ENCODE assay signal across 8 cellular contexts in the genomic region with DNA sequence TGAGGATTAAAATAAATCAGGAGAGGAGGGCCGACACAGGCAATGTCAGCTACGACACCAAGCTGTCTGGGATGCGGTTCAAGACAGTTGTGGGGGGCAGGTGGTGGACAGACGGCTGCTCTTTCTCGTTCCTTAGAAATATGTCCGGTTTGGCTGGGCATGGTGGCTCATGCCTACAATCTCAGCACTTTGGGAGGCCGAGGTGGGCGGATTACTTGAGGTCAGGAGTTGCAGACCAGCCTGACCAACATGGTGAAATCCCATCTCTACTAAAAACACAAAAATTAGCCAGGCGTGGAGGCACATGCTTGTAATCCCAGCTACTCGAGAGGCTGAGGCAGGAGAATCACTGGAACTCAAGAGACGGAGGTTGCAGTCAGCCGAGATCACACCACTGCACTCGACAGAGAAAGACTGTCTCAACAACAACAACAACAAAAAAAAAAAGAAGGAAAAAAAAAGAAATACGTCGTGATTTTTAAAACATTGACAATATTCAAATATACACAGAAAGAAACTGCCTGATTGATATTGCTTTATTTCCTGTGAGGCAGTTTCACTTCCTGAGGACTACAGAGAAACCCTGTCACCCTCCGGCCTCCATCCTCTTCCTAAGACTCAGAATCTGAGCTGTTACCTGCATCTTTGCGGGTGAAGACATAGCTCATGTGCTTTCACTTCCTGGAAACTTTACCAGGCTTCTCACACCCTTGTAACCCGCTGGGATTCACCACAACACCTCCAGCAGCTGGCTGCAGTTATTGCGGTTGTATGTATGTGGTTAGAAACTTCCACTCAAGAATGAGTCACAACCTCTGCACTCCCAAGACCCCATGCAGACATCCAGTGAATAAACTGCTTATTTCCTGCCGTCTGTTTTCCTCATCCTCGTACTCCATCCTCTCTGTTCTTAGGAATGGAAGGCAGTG.
DNase-seq lines count a peak whose midpoint lies in the region; ATAC-seq, FAIRE-seq and TF ChIP-seq lines count a peak whose summit lies in the region.

No MANE protein-coding gene starts in this region.

- H4K8ac ChIP-seq in neuronal stem cell (ENCODE audit: low read depth, low read length), result no peak overlapping the region

- no peak overlapping the region for H2BK12ac ChIP-seq in neuronal stem cell (ENCODE audit: low read length)

- H3K4me1 ChIP-seq in astrocyte (ENCODE audit: insufficient read depth, low read length), result peaks cover 5% of the 10 kb centered on the region
- no peaks in the 10 kb centered on the region for H3K4me1 ChIP-seq in neuronal stem cell (ENCODE audit: control insufficient read depth in 2 of 2, insufficient read depth in 1 of 2, low read depth in 1 of 2, low read length in 2 of 2)
- H3K4me1 ChIP-seq in prostate gland (replicated peaks), result no peaks in the 10 kb centered on the region

- FAIRE-seq in astrocyte (lab: Jason Lieb, UNC), result peak; percentile 100

- H4K20me1 ChIP-seq in astrocyte (ENCODE audit: insufficient read depth, low read length), result peaks cover 54% of the 10 kb centered on the region

- H3K27ac ChIP-seq in astrocyte (ENCODE audit: low read depth, low read length) (no peak overlapping the region), neuronal stem cell (replicated peaks; ENCODE audit: low read length) (no peak overlapping the region), prostate gland (no peak overlapping the region)

- no CpG with 5 or more reads among the region's 21 CpGs for WGBS in neuronal stem cell (ENCODE audit: extremely low coverage in 2 of 2, insufficient read length in 2 of 2, insufficient replicate concordance in 1 of 2), 2 donors
- WGBS in prostate gland, result 89% methylated on average over 19 of the region's 21 CpGs

- no peaks in the 10 kb centered on the region for H3K79me1 ChIP-seq in neuronal stem cell (ENCODE audit: low read depth, low read length)

- H3K27me3 Mint-ChIP-seq in astrocyte (ENCODE audit: low read depth, unreplicated experiment), result no peaks in the 10 kb centered on the region
- H3K27me3 Mint-ChIP-seq in natural killer cell treated with Interleukin-12 subunit alpha and Interleukin-12 subunit beta and Interleukin-15 and Interleukin-18, amount 100 ng/mL, for 72 hours, result no peaks in the 10 kb centered on the region

- no peak overlapping the region for H3K4ac ChIP-seq in neuronal stem cell (ENCODE audit: low read length)

- no peaks in the 10 kb centered on the region for H3K9me3 Mint-ChIP-seq in astrocyte (ENCODE audit: unreplicated experiment)
- no peaks in the 10 kb centered on the region for H3K9me3 Mint-ChIP-seq in natural killer cell treated with Interleukin-12 subunit alpha and Interleukin-12 subunit beta and Interleukin-15 and Interleukin-18, amount 100 ng/mL, for 72 hours

- no peak overlapping the region for H3K14ac ChIP-seq in neuronal stem cell (ENCODE audit: low read length)

- peak overlapping the region; percentile 84 for H3K27ac Mint-ChIP-seq in astrocyte (ENCODE audit: unreplicated experiment)
- H3K27ac Mint-ChIP-seq in natural killer cell treated with Interleukin-12 subunit alpha and Interleukin-12 subunit beta and Interleukin-15 and Interleukin-18, amount 100 ng/mL, for 72 hours, result peak overlapping the region; percentile 81 to 93

- H3K36me3 ChIP-seq in astrocyte (ENCODE audit: insufficient read depth, low read length) (no peaks in the 10 kb centered on the region), neuronal stem cell (replicated peaks in 1 of 2; ENCODE audit: control insufficient read depth in 2 of 2, insufficient read depth in 2 of 2, low read length in 2 of 2) (peaks cover 0 to 12% of the 10 kb centered on the region in 2 donors), prostate gland (no peaks in the 10 kb centered on the region)

- H3K36me3 Mint-ChIP-seq in astrocyte (ENCODE audit: low read depth, unreplicated experiment), result no peaks in the 10 kb centered on the region
- no peaks in the 10 kb centered on the region for H3K36me3 Mint-ChIP-seq in natural killer cell treated with Interleukin-12 subunit alpha and Interleukin-12 subunit beta and Interleukin-15 and Interleukin-18, amount 100 ng/mL, for 72 hours

- no peak overlapping the region for H2AFZ ChIP-seq in astrocyte (ENCODE audit: low read depth, low read length)
- H2AFZ ChIP-seq in neuronal stem cell (ENCODE audit: low read length), result no peak overlapping the region

- no peaks in the 10 kb centered on the region for H3K9me3 ChIP-seq in astrocyte (ENCODE audit: insufficient read depth, low read depth, low read length)
- no peaks in the 10 kb centered on the region for H3K9me3 ChIP-seq in neuronal stem cell (replicated peaks in 1 of 2; ENCODE audit: control insufficient read depth in 2 of 2, insufficient read depth in 1 of 2, low read depth in 1 of 2, low read length in 2 of 2)
- no peaks in the 10 kb centered on the region for H3K9me3 ChIP-seq in prostate gland

- no peak overlapping the region for H3K9ac ChIP-seq in astrocyte (ENCODE audit: low read length)
- H3K9ac ChIP-seq in neuronal stem cell (ENCODE audit: low read depth, low read length, poor library complexity), result no peak overlapping the region

- H4K91ac ChIP-seq in neuronal stem cell (ENCODE audit: low read depth, low read length, poor library complexity), result no peak overlapping the region

- no peak for TF ChIP-seq CTCF in astrocyte (IDR thresholded peaks at IDR 0.05; ENCODE audit: insufficient read depth, low read depth, low read length)
- TF ChIP-seq CTCF in prostate gland (IDR thresholded peaks at IDR 0.05), result no peak

- no peak overlapping the region for H2BK120ac ChIP-seq in neuronal stem cell (ENCODE audit: low read depth, low read length)

- H2BK15ac ChIP-seq in neuronal stem cell (ENCODE audit: low read length), result no peak overlapping the region

- H2AK5ac ChIP-seq in neuronal stem cell (ENCODE audit: low read depth, low read length), result no peak overlapping the region

- no peaks in the 10 kb centered on the region for H3K27me3 ChIP-seq in astrocyte (ENCODE audit: insufficient read depth, low read length)
- H3K27me3 ChIP-seq in neuronal stem cell (ENCODE audit: control insufficient read depth in 3 of 3, insufficient read depth in 3 of 3, low read depth in 1 of 3, low read length in 3 of 3), result no peaks in the 10 kb centered on the region
- no peaks in the 10 kb centered on the region for H3K27me3 ChIP-seq in prostate gland (replicated peaks; ENCODE audit: insufficient read depth)

- H3K4me2 ChIP-seq in astrocyte (ENCODE audit: low read length) (peak overlapping the region; percentile 72), neuronal stem cell (ENCODE audit: insufficient read depth, low read length, poor library complexity, severe bottlenecking) (no peak overlapping the region)

- intact Hi-C loops in prostate gland (cut with DNase I), result no loop called here

- peaks cover 18% of the 10 kb centered on the region for H3K4me1 Mint-ChIP-seq in astrocyte (ENCODE audit: low read depth, unreplicated experiment)
- H3K4me1 Mint-ChIP-seq in natural killer cell treated with Interleukin-12 subunit alpha and Interleukin-12 subunit beta and Interleukin-15 and Interleukin-18, amount 100 ng/mL, for 72 hours (ENCODE audit: low read depth in 2 of 2), result peaks cover 44 to 72% of the 10 kb centered on the region in 2 donors

- peaks cover 1% of the 10 kb centered on the region for H3K79me2 ChIP-seq in astrocyte (ENCODE audit: insufficient read depth, low read length)

- no peak overlapping the region for H2BK5ac ChIP-seq in neuronal stem cell (ENCODE audit: low read length)

- DNase-seq in AG20443 (ENCODE audit: low spot score), result peak; percentile 65
- peak; percentile 35 to 67 for DNase-seq in SW 1271 (lab: John Stamatoyannopoulos, UW)
- DNase-seq in astrocyte (ENCODE audit: low read depth), result peak; percentile 99
- peak; percentile 92 for DNase-seq in natural killer cell treated with Interleukin-12 subunit alpha and Interleukin-12 subunit beta and Interleukin-15 and Interleukin-18, amount 100 ng/mL, for 72 hours (ENCODE audit: low spot score)
- no peak for DNase-seq in neuronal stem cell (ENCODE audit: low spot score)
- DNase-seq in prostate gland (ENCODE audit: low spot score), result no peak

- no peak for TF ChIP-seq POLR2A in prostate gland (IDR thresholded peaks at IDR 0.05)

- no peak overlapping the region for H3K23ac ChIP-seq in neuronal stem cell (ENCODE audit: low read depth, low read length, poor library complexity)

- H3K18ac ChIP-seq in neuronal stem cell (ENCODE audit: low read length), result no peak overlapping the region

- ATAC-seq in GM19328 (IDR thresholded peaks at IDR 0.05; ENCODE audit: unreplicated experiment) (peak; percentile 88), HG03432 (IDR thresholded peaks at IDR 0.05; ENCODE audit: unreplicated experiment) (peak; percentile 91)
- ATAC-seq in natural killer cell treated with Interleukin-12 subunit alpha and Interleukin-12 subunit beta and Interleukin-15 and Interleukin-18, amount 100 ng/mL, for 72 hours, result peak; percentile 97 to 98

- peak overlapping the region; percentile 69 for H3K4me3 Mint-ChIP-seq in astrocyte (ENCODE audit: unreplicated experiment)
- peak overlapping the region; percentile 88 for H3K4me3 Mint-ChIP-seq in natural killer cell treated with Interleukin-12 subunit alpha and Interleukin-12 subunit beta and Interleukin-15 and Interleukin-18, amount 100 ng/mL, for 72 hours

- H3K4me3 ChIP-seq in astrocyte (ENCODE audit: insufficient read depth, low read depth, low read length) (no peak overlapping the region), neuronal stem cell (ENCODE audit: low read length in 2 of 2) (no peak overlapping the region), prostate gland (no peak overlapping the region)

Comparison
In these comparisons a context has a peak if more than half of its experiments do, and no peak if none do; other contexts are left out.
1. DNase-seq: peak in AG20443 (single experiment), SW 1271 (2 of 2), astrocyte (single experiment) and natural killer cell treated with Interleukin-12 subunit alpha and Interleukin-12 subunit beta and Interleukin-15 and Interleukin-18, amount 100 ng/mL, for 72 hours (single experiment); none in neuronal stem cell (single experiment) and prostate gland (single experiment).
2. Peak in every context shown above with its lines, with median percentiles within 50 percentile points of each other: ATAC-seq.